Comparison of ENCODE assay signal across 14 cellular contexts in genomic region chr9:130045657-130046450, GRCh38. TPM values are rescaled to one million over a fixed set of nuclear protein-coding genes. Genes with fewer than 3 reads are reported as not detected.
DNase-seq lines count a peak whose midpoint lies in the region; ATAC-seq and TF ChIP-seq lines count a peak whose summit lies in the region.
"Had no signal": no experiment of that assay in that cellular context is flagged by ENCODE, and none has a peak within 500 bp of the region (broad histone marks: within the 10 kb centered on the region; RNA-seq: fewer than 3 reads in every experiment).

No MANE protein-coding gene starts in this region.

- no peak overlapping the region for H3K9ac ChIP-seq in GM23248

- 77 to 79% methylated on average over 4 of the region's 4 CpGs for WGBS in GM23248 (ENCODE audit: low coverage in 1 of 2, low lambda C conversion rate in 2 of 2, missing lambda C conversion rate in 2 of 2), 2 experiments

- H3K4me1 ChIP-seq in PC-9 (replicated peaks; ENCODE audit: insufficient read depth) = peaks cover 27% of the 10 kb centered on the region
- peaks cover 12% of the 10 kb centered on the region; the same call in 1 of the 2 replicates for H3K4me1 ChIP-seq in GM23248 (ENCODE audit: insufficient read depth)

- H3K4me2 ChIP-seq in PC-9 = peak overlapping the region; percentile 32
- no peak overlapping the region for H3K4me2 ChIP-seq in GM23248 (ENCODE audit: unreplicated experiment)

- H3K9me3 ChIP-seq in PC-9 (ENCODE audit: insufficient read depth, low read depth) (no peaks in the 10 kb centered on the region), GM23248 (ENCODE audit: low read depth) (no peaks in the 10 kb centered on the region)

- peaks cover 15% of the 10 kb centered on the region for H3K79me2 ChIP-seq in PC-9 (ENCODE audit: low read depth)
- peaks cover 16% of the 10 kb centered on the region for H3K79me2 ChIP-seq in GM23248 (ENCODE audit: insufficient read depth)

- H3K9me2 ChIP-seq in PC-9 (ENCODE audit: insufficient read depth) (no peaks in the 10 kb centered on the region), GM23248 (ENCODE audit: insufficient read depth) (no peaks in the 10 kb centered on the region)

- CTCF ChIA-PET in activated CD4-positive, alpha-beta T cell treated with anti-CD3 and anti-CD28 coated beads for 36 hours (lab: Charles Lee) = interaction anchor here (1.0 to 1.1 kb wide), 2 partner anchors 53 to 190 kb away, joined by 3 to 4 read pairs; no protein-coding TSS in a partner anchor
- CTCF ChIA-PET in PC-9 (lab: Charles Lee) = no interaction called here

- H3K27ac ChIP-seq in PC-9 (peak overlapping the region; percentile 3; the same call in 1 of the 2 replicates), GM23248 (no peak overlapping the region)

- H3K36me3 Mint-ChIP-seq in activated CD4-positive, alpha-beta T cell treated with anti-CD3 and anti-CD28 coated beads for 36 hours (ENCODE audit: low read depth) = peaks cover 17% of the 10 kb centered on the region
- H3K36me3 Mint-ChIP-seq in effector memory CD8-positive, alpha-beta T cell (ENCODE audit: insufficient read depth) = peaks cover 32% of the 10 kb centered on the region
- peaks cover 22% of the 10 kb centered on the region for H3K36me3 Mint-ChIP-seq in stimulated activated effector memory CD8-positive, alpha-beta T cell treated with anti-CD3 and anti-CD28 coated beads, Interleukin-12 subunit alpha, Interleukin-12 subunit beta, amount 100 ng/mL, for 72 hours

- no peak for TF ChIP-seq CTCF in PC-9 (conservative IDR thresholded peaks at IDR 0.05)

- H3K27me3 Mint-ChIP-seq in activated CD4-positive, alpha-beta T cell treated with anti-CD3 and anti-CD28 coated beads for 36 hours = no peaks in the 10 kb centered on the region
- H3K27me3 Mint-ChIP-seq in effector memory CD8-positive, alpha-beta T cell = no peaks in the 10 kb centered on the region

- H3K27me3 ChIP-seq in PC-9 (ENCODE audit: insufficient read depth, low read depth) = no peaks in the 10 kb centered on the region
- H3K27me3 ChIP-seq in GM23248 (replicated peaks; ENCODE audit: insufficient read depth) = no peaks in the 10 kb centered on the region

- POLR2A ChIA-PET in activated CD4-positive, alpha-beta T cell treated with anti-CD3 and anti-CD28 coated beads for 36 hours (lab: Charles Lee) = no interaction called here
- POLR2A ChIA-PET in PC-9 (lab: Charles Lee; ENCODE audit: unreplicated experiment) = interaction anchor here (0.7 kb wide), 1 partner anchor 25 kb away, joined by 23 read pairs; no protein-coding TSS in a partner anchor

- no peak overlapping the region for H3K4me3 ChIP-seq in PC-9
- no peak overlapping the region for H3K4me3 ChIP-seq in GM23248

- H3K27ac Mint-ChIP-seq in activated CD4-positive, alpha-beta T cell treated with anti-CD3 and anti-CD28 coated beads for 36 hours = peak overlapping the region; percentile 70
- peak overlapping the region; percentile 13 to 91 for H3K27ac Mint-ChIP-seq in effector memory CD8-positive, alpha-beta T cell
- H3K27ac Mint-ChIP-seq in stimulated activated effector memory CD8-positive, alpha-beta T cell treated with anti-CD3 and anti-CD28 coated beads, Interleukin-12 subunit alpha, Interleukin-12 subunit beta, amount 100 ng/mL, for 72 hours = peak overlapping the region; percentile 58

- H3K4me1 Mint-ChIP-seq in activated CD4-positive, alpha-beta T cell treated with anti-CD3 and anti-CD28 coated beads for 36 hours = peaks cover 33% of the 10 kb centered on the region
- peaks cover 25 to 28% of the 10 kb centered on the region in 2 donors for H3K4me1 Mint-ChIP-seq in effector memory CD8-positive, alpha-beta T cell (ENCODE audit: low read depth in 2 of 2)
- peaks cover 34% of the 10 kb centered on the region for H3K4me1 Mint-ChIP-seq in stimulated activated effector memory CD8-positive, alpha-beta T cell treated with anti-CD3 and anti-CD28 coated beads, Interleukin-12 subunit alpha, Interleukin-12 subunit beta, amount 100 ng/mL, for 72 hours

- H4K20me1 ChIP-seq in PC-9 (ENCODE audit: insufficient read depth) (no peaks in the 10 kb centered on the region), GM23248 (ENCODE audit: insufficient read depth) (peaks cover 4% of the 10 kb centered on the region; the same call in 1 of the 2 replicates)

- peak overlapping the region; percentile 100 for H3K4me3 Mint-ChIP-seq in activated CD4-positive, alpha-beta T cell treated with anti-CD3 and anti-CD28 coated beads for 36 hours
- H3K4me3 Mint-ChIP-seq in effector memory CD8-positive, alpha-beta T cell = peak overlapping the region; percentile 46 to 99
- H3K4me3 Mint-ChIP-seq in stimulated activated effector memory CD8-positive, alpha-beta T cell treated with anti-CD3 and anti-CD28 coated beads, Interleukin-12 subunit alpha, Interleukin-12 subunit beta, amount 100 ng/mL, for 72 hours = peak overlapping the region; percentile 99

- in situ Hi-C loops in GM23248 (cut with MboI) = no loop called here

- H3K9me3 Mint-ChIP-seq in activated CD4-positive, alpha-beta T cell treated with anti-CD3 and anti-CD28 coated beads for 36 hours (ENCODE audit: low read depth) = no peaks in the 10 kb centered on the region
- no peaks in the 10 kb centered on the region for H3K9me3 Mint-ChIP-seq in effector memory CD8-positive, alpha-beta T cell
- H3K9me3 Mint-ChIP-seq in stimulated activated effector memory CD8-positive, alpha-beta T cell treated with anti-CD3 and anti-CD28 coated beads, Interleukin-12 subunit alpha, Interleukin-12 subunit beta, amount 100 ng/mL, for 72 hours = no peaks in the 10 kb centered on the region

- H2AFZ ChIP-seq in PC-9 (no peak overlapping the region), GM23248 (no peak overlapping the region)

- no peak for DNase-seq in activated CD4-positive, alpha-beta T cell treated with anti-CD3 and anti-CD28 coated beads for 36 hours
- DNase-seq in activated CD4-positive, alpha-beta T cell treated with anti-CD3 and anti-CD28 coated beads for 48 hours = no peak
- DNase-seq in PC-9 (no peak), GM23248 (no peak), DMS53 (lab: John Stamatoyannopoulos, UW) (no peak)
- no peak for DNase-seq in effector memory CD8-positive, alpha-beta T cell
- no peak for DNase-seq in stimulated activated effector memory CD8-positive, alpha-beta T cell treated with anti-CD3 and anti-CD28 coated beads, Interleukin-12 subunit alpha, Interleukin-12 subunit beta, amount 100 ng/mL, for 72 hours (ENCODE audit: low spot score in 2 of 2)
- DNase-seq: HCEC 1CT; left cardiac atrium; NCI-H1105 treated with DMSO at 0.1 percent for 48 hours; NK-92 treated with Interleukin-12 subunit alpha and Interleukin-12 subunit beta, amount 100 ng/mL, for 24 hours; right cardiac atrium had no signal

- no peak for ATAC-seq in activated CD4-positive, alpha-beta T cell treated with anti-CD3 and anti-CD28 coated beads for 36 hours
- ATAC-seq in effector memory CD8-positive, alpha-beta T cell (replicated peaks) = no peak
- no peak for ATAC-seq in stimulated activated effector memory CD8-positive, alpha-beta T cell treated with anti-CD3 and anti-CD28 coated beads, Interleukin-12 subunit alpha, Interleukin-12 subunit beta, amount 100 ng/mL, for 72 hours
- ATAC-seq in GM21526 (IDR thresholded peaks at IDR 0.05; ENCODE audit: low FRiP score, unreplicated experiment) = no peak
- ATAC-seq: activated CD4-positive, CD25-positive, alpha-beta regulatory T cell treated with anti-CD3 and anti-CD28 coated beads, Interleukin-2, amount 50 U/mL, for 24 hours; left cardiac atrium had no signal

- intact Hi-C loops in activated CD4-positive, alpha-beta T cell treated with anti-CD3 and anti-CD28 coated beads for 36 hours (cut with DNase I, micrococcal nuclease) = no loop called here
- intact Hi-C loops in PC-9 (cut with micrococcal nuclease; ENCODE audit: unreplicated experiment) = no loop called here

- BruUV-seq in PC-9 (replicated peaks; lab: Mats Ljungman, UMichigan) = no TSS peak

- H3K36me3 ChIP-seq in PC-9 (ENCODE audit: low read depth) (no peaks in the 10 kb centered on the region), GM23248 (ENCODE audit: low read depth) (no peaks in the 10 kb centered on the region)

- H3F3A ChIP-seq in PC-9 (ENCODE audit: insufficient read depth, low read depth) = peaks cover 26% of the 10 kb centered on the region
- peaks cover 24% of the 10 kb centered on the region for H3F3A ChIP-seq in GM23248 (ENCODE audit: insufficient read depth)

RNA-seq across cellular contexts. Expression of gene FNBP1, which starts 2.9 kb away (rescaled TPM):
- total RNA-seq in activated CD4-positive, alpha-beta T cell treated with anti-CD3 and anti-CD28 coated beads for 36 hours = 100 to 1,000 TPM; 254 to 354 TPM
- 68.2 and 80.7 TPM in 2 replicates for total RNA-seq in PC-9 (2021)
- total RNA-seq in GM23248 (2014; rRNA removed; shearing (Covaris generic)) = 18.8 and 22.6 TPM in 2 replicates
- 17.8 TPM in 2 replicates for polyA plus RNA-seq in GM23248 (2016; fragmentation: Nextera tagmentation; extraction: Ambion mirVana)

RNA-seq across cellular contexts. Expression of gene GPR107, which starts 7.9 kb away (rescaled TPM):
- 10 to 100 TPM; 17.7 to 19.7 TPM for total RNA-seq in activated CD4-positive, alpha-beta T cell treated with anti-CD3 and anti-CD28 coated beads for 36 hours
- total RNA-seq in PC-9 (2021) = 66.4 and 77.4 TPM in 2 replicates
- total RNA-seq in GM23248 (2014; rRNA removed; shearing (Covaris generic)) = 18.9 and 22.9 TPM in 2 replicates
- 8.0 and 8.5 TPM in 2 replicates for polyA plus RNA-seq in GM23248 (2016; fragmentation: Nextera tagmentation; extraction: Ambion mirVana)
